Comparison of ENCODE assay signal across 1 cellular context in the genomic region with DNA sequence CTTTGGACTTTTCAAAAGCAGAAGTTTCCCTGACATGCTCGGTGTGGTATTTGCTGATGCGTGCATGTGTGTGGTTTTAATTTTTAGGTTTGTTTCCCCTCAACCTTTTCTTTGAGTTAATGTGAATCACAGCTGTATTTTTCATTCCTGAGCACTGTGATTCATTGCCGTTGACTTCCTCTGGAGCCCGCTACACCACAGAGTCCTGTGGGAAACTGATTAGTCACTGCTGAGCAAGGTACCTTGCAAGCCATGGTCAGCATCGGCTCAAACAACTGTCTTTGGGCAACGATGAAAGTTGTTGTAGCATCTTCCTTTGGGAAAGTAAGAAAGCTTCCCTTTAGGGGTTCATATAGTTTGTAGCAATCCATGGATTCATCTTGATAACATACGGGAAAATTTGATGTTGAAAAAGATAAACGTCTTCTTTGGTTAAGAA.
TF ChIP-seq lines count a peak whose summit lies in the region.

No MANE protein-coding gene starts in this region.

TF ChIP-seq in SK-N-SH, 30 proteins besides CTCF, POLR2A, EP300 and RAD21 (continued from another document):
- TF ChIP-seq TCF12 (IDR thresholded peaks at IDR 0.05) (peak; percentile 97), FOXJ3 (CRISPR knock-in tag; IDR thresholded peaks at IDR 0.05) (no peak), TAF1 (IDR thresholded peaks at IDR 0.05; ENCODE audit: borderline replicate concordance, low read depth, low read length) (no peak), EZH2phosphoT487 (IDR thresholded peaks at IDR 0.05; ENCODE audit: borderline replicate concordance, low read depth) (no peak)
- TF ChIP-seq, protein P1, sequence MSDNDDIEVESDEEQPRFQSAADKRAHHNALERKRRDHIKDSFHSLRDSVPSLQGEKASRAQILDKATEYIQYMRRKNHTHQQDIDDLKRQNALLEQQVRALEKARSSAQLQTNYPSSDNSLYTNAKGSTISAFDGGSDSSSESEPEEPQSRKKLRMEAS (IDR thresholded peaks at IDR 0.05; ENCODE audit: low read depth), result peak; percentile 76
- TF ChIP-seq, protein P2, sequence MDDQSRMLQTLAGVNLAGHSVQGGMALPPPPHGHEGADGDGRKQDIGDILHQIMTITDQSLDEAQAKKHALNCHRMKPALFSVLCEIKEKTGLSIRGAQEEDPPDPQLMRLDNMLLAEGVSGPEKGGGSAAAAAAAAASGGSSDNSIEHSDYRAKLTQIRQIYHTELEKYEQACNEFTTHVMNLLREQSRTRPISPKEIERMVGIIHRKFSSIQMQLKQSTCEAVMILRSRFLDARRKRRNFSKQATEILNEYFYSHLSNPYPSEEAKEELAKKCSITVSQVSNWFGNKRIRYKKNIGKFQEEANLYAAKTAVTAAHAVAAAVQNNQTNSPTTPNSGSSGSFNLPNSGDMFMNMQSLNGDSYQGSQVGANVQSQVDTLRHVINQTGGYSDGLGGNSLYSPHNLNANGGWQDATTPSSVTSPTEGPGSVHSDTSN (IDR thresholded peaks at IDR 0.05), result peak; percentile 89
